20 cellular contexts compared by ENCODE assay signal in the genomic region with DNA sequence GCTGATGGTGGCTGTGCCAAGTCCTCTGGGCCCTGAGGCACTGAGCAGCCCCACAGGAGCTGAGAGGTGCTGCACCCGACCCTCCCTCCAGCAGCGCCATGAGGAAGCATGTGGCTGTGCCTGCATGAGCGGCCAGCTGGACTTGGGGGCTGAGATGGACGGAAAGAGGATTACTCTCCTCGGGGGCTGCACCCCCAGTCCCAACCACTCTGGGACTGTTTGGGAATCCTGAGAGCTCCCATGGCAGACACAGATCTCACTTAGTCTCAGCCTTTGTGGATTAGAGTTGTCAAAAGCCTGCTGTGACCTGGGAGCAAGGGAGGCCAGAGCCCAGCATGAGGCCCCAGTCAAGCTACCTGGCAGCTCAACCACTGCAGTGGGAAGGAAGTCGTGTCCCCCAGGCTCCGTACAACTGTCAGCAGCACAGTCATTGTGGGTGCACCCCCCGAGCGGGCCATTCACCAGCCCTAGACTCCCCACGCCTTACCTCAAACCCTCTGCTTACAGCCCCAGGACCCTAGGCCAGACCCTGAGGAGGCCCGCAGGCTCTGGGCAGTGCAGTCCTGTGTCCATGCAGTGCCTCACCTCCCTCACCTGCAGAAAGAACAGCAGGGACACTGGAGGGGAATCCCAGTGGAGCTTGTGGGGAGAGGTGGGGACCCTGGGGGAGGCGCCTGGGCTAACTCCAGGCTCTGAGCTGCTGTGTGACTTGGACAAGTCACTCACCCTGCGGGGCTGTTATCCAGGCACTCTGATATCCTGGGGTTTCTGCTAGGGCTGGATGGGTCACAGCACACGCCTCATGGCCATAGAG. TPM values are rescaled to one million over a fixed set of nuclear protein-coding genes. Genes with fewer than 3 reads are reported as not detected.
DNase-seq lines count a peak whose midpoint lies in the region; ATAC-seq and TF ChIP-seq lines count a peak whose summit lies in the region.
"Had no signal": no experiment of that assay in that cellular context is flagged by ENCODE, and none has a peak within 500 bp of the region (broad histone marks: within the 10 kb centered on the region; RNA-seq: fewer than 3 reads in every experiment).

No MANE protein-coding gene starts in this region.

- H3K4me2 ChIP-seq in OCI-LY3 (ENCODE audit: low read length): peak overlapping the region; percentile 71

- TF ChIP-seq CTCF in BE2C (IDR thresholded peaks at IDR 0.05; ENCODE audit: low read depth, low read length) (no peak), OCI-LY3 (IDR thresholded peaks at IDR 0.05; ENCODE audit: low read depth, low read length) (no peak)

- no peaks in the 10 kb centered on the region for H3K79me2 ChIP-seq in OCI-LY3 (ENCODE audit: low read length)

- no peak overlapping the region for H2AFZ ChIP-seq in OCI-LY3 (ENCODE audit: low read depth, low read length)

- H3K4me3 ChIP-seq in BE2C (ENCODE audit: low read depth, low read length) (no peak overlapping the region), OCI-LY3 (ENCODE audit: low read length) (peak overlapping the region; percentile 53; the same call in 1 of the 2 replicates)
- H3K4me3 ChIP-seq: cardiac muscle cell had no signal

- H3K9me3 ChIP-seq in BE2C (no peaks in the 10 kb centered on the region), OCI-LY3 (ENCODE audit: insufficient read depth, low read length) (0 out of 2 replicates have a peak, but pooled peaks cover 3% of the 10 kb centered on the region)

- H3K27me3 ChIP-seq in BE2C (no peaks in the 10 kb centered on the region), OCI-LY3 (ENCODE audit: low read depth, low read length) (no peaks in the 10 kb centered on the region)

- no peak for ATAC-seq in HG02884 (IDR thresholded peaks at IDR 0.05; ENCODE audit: unreplicated experiment)
- no peak for ATAC-seq in GM18867 (IDR thresholded peaks at IDR 0.05; ENCODE audit: unreplicated experiment)
- ATAC-seq: activated CD8-positive, alpha-beta T cell treated with anti-CD3 and anti-CD28 coated beads for 36 hours; PC-3; stimulated activated naive CD8-positive, alpha-beta T cell treated with anti-CD3 and anti-CD28 coated beads, Interleukin-15, amount 100 ng/mL, for 72 hours had no signal

- H3K4me1 ChIP-seq in BE2C (no peaks in the 10 kb centered on the region), OCI-LY3 (ENCODE audit: low read length) (peaks cover 85% of the 10 kb centered on the region)

- peak overlapping the region; percentile 52; the same call in 1 of the 2 replicates for H3K9ac ChIP-seq in OCI-LY3 (ENCODE audit: low read length)

- peak overlapping the region; percentile 63 for H3K27ac ChIP-seq in OCI-LY3 (ENCODE audit: low read length)
- H3K27ac ChIP-seq: cardiac muscle cell had no signal

- H3K36me3 ChIP-seq in BE2C: no peaks in the 10 kb centered on the region
- peaks cover 2% of the 10 kb centered on the region for H3K36me3 ChIP-seq in OCI-LY3 (replicated peaks; ENCODE audit: low read depth, low read length)
- H3K36me3 ChIP-seq: cardiac muscle cell had no signal

- no peaks in the 10 kb centered on the region for H4K20me1 ChIP-seq in OCI-LY3 (ENCODE audit: insufficient read depth, low read length)

- DNase-seq in AG20443 (ENCODE audit: low spot score) (peak; percentile 5), BE2C (peak; percentile 54), iPS-NIHi7 (ENCODE audit: extremely low spot score) (peak; percentile 42), NOMO-1 (lab: John Stamatoyannopoulos, UW; ENCODE audit: unreplicated experiment in 2 of 2) (no peak)
- DNase-seq: activated CD4-positive, CD25-positive, alpha-beta regulatory T cell; activated CD8-positive, alpha-beta T cell treated with anti-CD3 and anti-CD28 coated beads for 36 hours; activated T-cell treated with anti-CD3 and anti-CD28 coated beads, Interleukin-2, amount 50 U/mL, for 1 hour; AML-193; dermis blood vessel endothelial cell; foreskin fibroblast; KG1; PC-3; SIG-M5; stimulated activated CD4-positive, alpha-beta T cell treated with anti-CD3 and anti-CD28 coated beads, Interleukin-4, amount 100 ng/mL, for 4 hours; stimulated activated naive CD8-positive, alpha-beta T cell treated with anti-CD3 and anti-CD28 coated beads, Interleukin-15, amount 100 ng/mL, for 72 hours; trophoblast cell had no signal

RNA-seq across cellular contexts. Expression of gene PRR23E, which starts 17.1 kb away (rescaled TPM):
- polyA plus RNA-seq in BE2C (2012; ENCODE audit: insufficient read depth, insufficient read length, low read depth): not detected
- polyA plus RNA-seq: cardiac muscle cell had no signal

Comparison
In these comparisons a context has a peak if more than half of its experiments do, and no peak if none do; other contexts are left out.
1. DNase-seq: peak in AG20443 (single experiment), BE2C (single experiment) and iPS-NIHi7 (single experiment); none in NOMO-1 (0 of 2).